Comparison of ENCODE assay signal across 9 cellular contexts in the genomic region with DNA sequence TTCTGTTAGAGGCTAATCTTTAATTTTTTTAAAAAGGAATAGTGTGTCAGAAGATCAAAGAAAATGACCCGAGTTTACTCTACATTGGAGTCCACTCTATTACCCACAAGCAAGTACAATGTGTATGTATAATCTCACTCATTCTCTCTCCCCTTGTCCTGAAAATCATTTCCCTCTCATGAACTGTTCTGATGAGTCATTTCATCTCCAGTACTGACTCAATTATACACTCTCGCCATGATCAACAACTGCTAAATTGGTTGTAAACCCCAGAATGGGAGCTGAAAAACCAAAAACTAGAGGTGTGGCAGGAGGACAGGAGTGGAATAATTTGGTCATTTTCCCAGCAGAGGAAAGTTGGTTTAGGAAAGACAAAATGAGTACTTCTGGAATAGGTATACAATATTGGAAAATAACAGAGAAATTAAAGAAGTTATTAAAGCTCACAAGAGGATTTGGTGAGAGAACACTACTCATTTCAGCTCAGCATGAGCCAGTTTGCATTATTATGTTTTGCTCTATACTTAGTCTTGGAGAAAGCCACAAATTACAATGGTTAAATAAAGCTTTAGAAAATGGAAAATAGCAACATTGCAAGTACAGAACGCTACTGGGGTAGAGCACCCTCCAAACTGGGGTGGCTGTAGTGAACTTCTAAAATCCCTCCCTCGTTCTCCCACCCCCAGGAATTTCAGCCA.
DNase-seq lines count a peak whose midpoint lies in the region; ATAC-seq, FAIRE-seq and TF ChIP-seq lines count a peak whose summit lies in the region.
"Had no signal": no experiment of that assay in that cellular context is flagged by ENCODE, and none has a peak within 500 bp of the region (broad histone marks: within the 10 kb centered on the region; RNA-seq: fewer than 3 reads in every experiment).

No MANE protein-coding gene starts in this region.

- H3K4me2 ChIP-seq in H1 (ENCODE audit: insufficient read depth in 1 of 2, low read depth in 2 of 2, low read length in 2 of 2) = no peak overlapping the region

- H2AFZ ChIP-seq in H1 (ENCODE audit: low read length) = no peak overlapping the region

- TF ChIP-seq POLR2A in H1 (IDR thresholded peaks at IDR 0.05; ENCODE audit: control extremely low read depth in 1 of 2, low read depth in 2 of 2, low read length in 2 of 2) = no peak

- ATAC-seq in GM21360 (IDR thresholded peaks at IDR 0.05; ENCODE audit: unreplicated experiment) = peak; percentile 95
- ATAC-seq in HG03196 (IDR thresholded peaks at IDR 0.05; ENCODE audit: unreplicated experiment) = peak; percentile 91

- H2BK5ac ChIP-seq in H1 (ENCODE audit: low read depth, low read length) = no peak overlapping the region

- H2BK15ac ChIP-seq in H1 (ENCODE audit: low read length) = no peak overlapping the region

- CTCF ChIA-PET in GM10248 (lab: Yijun Ruan, JAX) (interaction anchor here (1.1 to 2.2 kb wide), 6 partner anchors 11 to 148 kb away, joined by 3 to 7 read pairs (median 4); no protein-coding TSS in a partner anchor), H1 (lab: Charles Lee; ENCODE audit: partially characterized antibody) (interaction anchor here (0.8 to 1.5 kb wide), 5 partner anchors 9 to 69 kb away, joined by 3 to 4 read pairs (median 3); no protein-coding TSS in a partner anchor)

- H4K91ac ChIP-seq in H1 (replicated peaks; ENCODE audit: insufficient read length, low read length) = no peak overlapping the region

- FAIRE-seq in H1 (lab: Jason Lieb, UNC) = no peak

- H3K23me2 ChIP-seq in H1 (ENCODE audit: low read depth, low read length) = no peaks in the 10 kb centered on the region

- POLR2A ChIA-PET in GM10248 (lab: Yijun Ruan, JAX) = no interaction called here
- POLR2A ChIA-PET in H1 (lab: Charles Lee; ENCODE audit: partially characterized antibody) = interaction anchor here (1.1 to 2.2 kb wide), 2 partner anchors 11 to 15 kb away, joined by 4 to 7 read pairs; no protein-coding TSS in a partner anchor

- H3K18ac ChIP-seq in H1 (ENCODE audit: extremely low read depth, low read length) = no peak overlapping the region

- H3K4me1 ChIP-seq in H1 (replicated peaks in 1 of 4; ENCODE audit: control insufficient read depth in 3 of 4, insufficient read depth in 4 of 4, low read length in 3 of 4) = peaks cover 0 to 6% (median 1%) of the 10 kb centered on the region in 4 experiments; a peak in 4 of 7 replicates

- no peaks in the 10 kb centered on the region for H3K79me1 ChIP-seq in H1 (ENCODE audit: low read depth, low read length)

- H3K14ac ChIP-seq in H1 (ENCODE audit: insufficient read length) = no peak overlapping the region

- no peak overlapping the region for H2BK120ac ChIP-seq in H1 (replicated peaks; ENCODE audit: low read depth, low read length)

- H4K20me1 ChIP-seq in H1 (replicated peaks in 1 of 2; ENCODE audit: control insufficient read depth in 1 of 2, insufficient read depth in 2 of 2, low read length in 2 of 2) = no peaks in the 10 kb centered on the region

- no peak overlapping the region for H4K5ac ChIP-seq in H1 (ENCODE audit: insufficient read length, low read depth, low read length)

- no peak overlapping the region for H3K4me3 ChIP-seq in H1 (ENCODE audit: extremely low read depth in 1 of 4, insufficient read depth in 2 of 4, low read depth in 3 of 4, low read length in 4 of 4)

- no peak overlapping the region for H3K9ac ChIP-seq in H1 (replicated peaks in 1 of 4; ENCODE audit: extremely low read depth in 1 of 4, low read depth in 3 of 4, low read length in 3 of 4)

- no peaks in the 10 kb centered on the region for H3K27me3 ChIP-seq in H1 (replicated peaks in 1 of 4; ENCODE audit: control insufficient read depth in 3 of 4, extremely low read depth in 1 of 4, insufficient read depth in 3 of 4, low read length in 3 of 4)

- H3K79me2 ChIP-seq in H1 (ENCODE audit: control insufficient read depth in 1 of 2, insufficient read depth in 2 of 2, low read length in 2 of 2) = no peaks in the 10 kb centered on the region

- TF ChIP-seq CTCF in GM10248 (IDR thresholded peaks at IDR 0.05; ENCODE audit: control extremely low read depth, extremely low read depth, low read depth, missing control alignments) (no peak), H1 (IDR thresholded peaks at IDR 0.05; ENCODE audit: control extremely low read depth in 1 of 3, insufficient read depth in 1 of 3, low read depth in 1 of 3, low read length in 3 of 3) (no peak)

- H4K8ac ChIP-seq in H1 (ENCODE audit: extremely low read depth, insufficient read depth, low read length) = no peak overlapping the region

- no peak for TF ChIP-seq RAD21 in H1 (IDR thresholded peaks at IDR 0.05 in 1 of 2, conservative IDR thresholded peaks at IDR 0.05 in 1 of 2; ENCODE audit: low read depth in 2 of 2, low read length in 2 of 2)

- H2AK5ac ChIP-seq in H1 (ENCODE audit: low read depth, low read length) = no peak overlapping the region

- DNase-seq in GM10248 (ENCODE audit: extremely low spot score) (peak; percentile 35), H1 (ENCODE audit: low read depth in 1 of 2, low spot score in 2 of 2) (no peak), NCI-H510A (lab: John Stamatoyannopoulos, UW) (no peak), dedifferentiated amniotic fluid mesenchymal stem cell (ENCODE audit: extremely low spot score) (no peak), AML-193 (lab: John Stamatoyannopoulos, UW) (no peak)
- DNase-seq in effector CD8-positive, alpha-beta T cell (lab: John Stamatoyannopoulos, UW) = no peak
- DNase-seq: NCI-H2171 had no signal

- H2BK12ac ChIP-seq in H1 (ENCODE audit: low read depth, low read length) = no peak overlapping the region

- H3K9me3 ChIP-seq in H1 (ENCODE audit: insufficient read depth in 2 of 2, low read depth in 1 of 2, low read length in 1 of 2) = no peaks in the 10 kb centered on the region

- no peak overlapping the region for H3K23ac ChIP-seq in H1 (ENCODE audit: insufficient read length)

- H3K4ac ChIP-seq in H1 (replicated peaks; ENCODE audit: insufficient read length, low read depth, low read length) = no peak overlapping the region

- no peak overlapping the region for H2BK20ac ChIP-seq in H1 (ENCODE audit: low read length)

- no peaks in the 10 kb centered on the region for H3K36me3 ChIP-seq in H1 (ENCODE audit: control insufficient read depth in 2 of 4, insufficient read depth in 4 of 4, low read length in 3 of 4)

- H3K56ac ChIP-seq in H1 (replicated peaks; ENCODE audit: insufficient read length, low read depth, low read length) = no peak overlapping the region

- no peak for TF ChIP-seq EP300 in H1 (IDR thresholded peaks at IDR 0.05; ENCODE audit: borderline replicate concordance in 1 of 2, low read depth in 2 of 2, low read length in 2 of 2)

- WGBS in H1 (ENCODE audit: extremely low coverage in 1 of 2, insufficient coverage in 1 of 2, insufficient read length in 1 of 2, insufficient replicate concordance in 2 of 2, low coverage in 1 of 2, low lambda C conversion rate in 2 of 2, missing lambda C conversion rate in 1 of 2), 2 experiments = 79% methylated on average over 4 of the region's 4 CpGs; no CpG with 5 or more reads in 1 of the 2 experiments

- no peak overlapping the region for H3K27ac ChIP-seq in H1 (ENCODE audit: low read depth, low read length)

TF ChIP-seq in H1, 55 proteins besides CTCF, POLR2A, EP300 and RAD21:
- 0 out of 2 replicates have a peak, but pooled peaks have one; percentile 36 for TF ChIP-seq TEAD4 (IDR thresholded peaks at IDR 0.05; ENCODE audit: low read depth, low read length)
- no peak for TF ChIP-seq CBX5 (IDR thresholded peaks at IDR 0.05; ENCODE audit: low read depth, low read length)
